In genomic region chr4:137664055-137664405, GRCh38 we compare ENCODE assay signal across 11 cellular contexts.
DNase-seq lines count a peak whose midpoint lies in the region; ATAC-seq and TF ChIP-seq lines count a peak whose summit lies in the region.
"Had no signal": no experiment of that assay in that cellular context is flagged by ENCODE, and none has a peak within 500 bp of the region (broad histone marks: within the 10 kb centered on the region; RNA-seq: fewer than 3 reads in every experiment).

No MANE protein-coding gene starts in this region.

- DNase-seq in HCEC 1CT (peak; percentile 68), SK-N-SH (no peak), foreskin fibroblast (peak; percentile 87 to 90), smooth muscle cell of the brain vasculature (ENCODE audit: low read depth, low spot score) (peak; percentile 80), heart right ventricle (no peak), Right ventricle myocardium superior (no peak), HT-29 (ENCODE audit: low spot score) (no peak)
- DNase-seq in CD4-positive, alpha-beta T cell, result no peak
- DNase-seq: activated CD4-positive, alpha-beta memory T cell treated with anti-CD3 and anti-CD28 coated beads for 36 hours; NCI-H1694 treated with DMSO at 0.1 percent for 48 hours had no signal

- H3K4me1 ChIP-seq in SK-N-SH (ENCODE audit: control insufficient read depth in 1 of 2, insufficient read depth in 2 of 2, low read depth in 1 of 2, low read length in 1 of 2) (peaks cover 8 to 24% of the 10 kb centered on the region in 2 experiments), heart right ventricle (peaks cover 0 to 14% (median 2%) of the 10 kb centered on the region in 9 donors)

- H3K79me2 ChIP-seq in SK-N-SH (ENCODE audit: insufficient read depth), result no peaks in the 10 kb centered on the region

- H4K20me1 ChIP-seq in SK-N-SH (ENCODE audit: insufficient read depth), result no peaks in the 10 kb centered on the region

- H3K9me3 Mint-ChIP-seq in CD4-positive, alpha-beta T cell, result peaks cover 5% of the 10 kb centered on the region

- peak in 1 of 2 experiments; percentile 63; a peak in 2 of 4 replicates for TF ChIP-seq EP300 in SK-N-SH (IDR thresholded peaks at IDR 0.05; ENCODE audit: borderline replicate concordance in 1 of 2, low read depth in 1 of 2, low read length in 1 of 2)

- no peak overlapping the region for H3K27ac Mint-ChIP-seq in CD4-positive, alpha-beta T cell
- H3K27ac Mint-ChIP-seq: activated CD4-positive, alpha-beta memory T cell treated with anti-CD3 and anti-CD28 coated beads for 36 hours had no signal

- H3K9me2 ChIP-seq in SK-N-SH, result no peaks in the 10 kb centered on the region

- H3F3A ChIP-seq in SK-N-SH (replicated peaks; ENCODE audit: insufficient read depth), result peaks cover 44% of the 10 kb centered on the region

- intact Hi-C loops in heart right ventricle (cut with DNase I), result no loop called here
- intact Hi-C loops in Right ventricle myocardium superior (cut with DNase I), result no loop called here
- intact Hi-C loops in CD4-positive, alpha-beta T cell (cut with DNase I, micrococcal nuclease), result no loop called here

- POLR2A ChIA-PET in SK-N-SH (lab: Yijun Ruan, JAX), result no interaction called here
- POLR2A ChIA-PET in CD4-positive, alpha-beta T cell (lab: Charles Lee), result no interaction called here

- WGBS in SK-N-SH (ENCODE audit: low lambda C conversion rate), result 0% methylated on average over 1 of the region's 1 CpG
- 35 to 36% methylated on average over 1 of the region's 1 CpG for WGBS in heart right ventricle, 2 donors

- H3K4me3 Mint-ChIP-seq in CD4-positive, alpha-beta T cell, result no peak overlapping the region
- H3K4me3 Mint-ChIP-seq: activated CD4-positive, alpha-beta memory T cell treated with anti-CD3 and anti-CD28 coated beads for 36 hours had no signal

- CTCF ChIA-PET in SK-N-SH (lab: Yijun Ruan, JAX), result no interaction called here
- CTCF ChIA-PET in CD4-positive, alpha-beta T cell (lab: Charles Lee), result no interaction called here

- H3K9ac ChIP-seq in SK-N-SH, result peak overlapping the region; percentile 48; the same call in 1 of the 2 replicates

- no peaks in the 10 kb centered on the region for H3K4me1 Mint-ChIP-seq in CD4-positive, alpha-beta T cell (ENCODE audit: low read depth)

- H3K36me3 ChIP-seq in SK-N-SH (replicated peaks in 1 of 2; ENCODE audit: control insufficient read depth in 1 of 2, insufficient read depth in 2 of 2, low read length in 1 of 2), result no peaks in the 10 kb centered on the region
- no peaks in the 10 kb centered on the region for H3K36me3 ChIP-seq in heart right ventricle
- H3K36me3 ChIP-seq: neutrophil had no signal

- TF ChIP-seq CTCF in SK-N-SH (IDR thresholded peaks at IDR 0.05), result no peak
- TF ChIP-seq CTCF in foreskin fibroblast (IDR thresholded peaks at IDR 0.05; ENCODE audit: low read depth, low read length), result no peak
- TF ChIP-seq CTCF in heart right ventricle (IDR thresholded peaks at IDR 0.05), result no peak
- TF ChIP-seq CTCF in CD4-positive, alpha-beta T cell (IDR thresholded peaks at IDR 0.05), result no peak

- peak overlapping the region; percentile 94 for H3K27ac ChIP-seq in SK-N-SH (ENCODE audit: low read depth in 2 of 2, low read length in 1 of 2)
- peak overlapping the region in 1 of 10 donors; percentile 12 for H3K27ac ChIP-seq in heart right ventricle
- H3K27ac ChIP-seq in CD4-positive, alpha-beta T cell (ENCODE audit: low read depth, low read length), result no peak overlapping the region
- H3K27ac ChIP-seq: neutrophil had no signal

- H3K27me3 ChIP-seq in SK-N-SH (ENCODE audit: insufficient read depth) (no peaks in the 10 kb centered on the region), heart right ventricle (no peaks in the 10 kb centered on the region)
- no peaks in the 10 kb centered on the region for H3K27me3 ChIP-seq in CD4-positive, alpha-beta T cell (ENCODE audit: control insufficient read depth, insufficient read depth, low read length)
- H3K27me3 ChIP-seq: neutrophil had no signal

- peak overlapping the region; percentile 52 for H3K4me2 ChIP-seq in SK-N-SH

- H2AFZ ChIP-seq in SK-N-SH (ENCODE audit: low read depth), result peak overlapping the region; percentile 79; the same call in 1 of the 2 replicates

- H3K36me3 Mint-ChIP-seq in CD4-positive, alpha-beta T cell (ENCODE audit: low read depth), result no peaks in the 10 kb centered on the region
- H3K36me3 Mint-ChIP-seq: activated CD4-positive, alpha-beta memory T cell treated with anti-CD3 and anti-CD28 coated beads for 36 hours had no signal

- no peak for ATAC-seq in heart right ventricle
- ATAC-seq in Right ventricle myocardium superior (ENCODE audit: poor library complexity), result no peak
- ATAC-seq in CD4-positive, alpha-beta T cell (ENCODE audit: poor library complexity), result no peak

- H3K4me3 ChIP-seq in SK-N-SH (ENCODE audit: low read depth in 2 of 2, low read length in 1 of 2) (peak overlapping the region in 1 of 2 experiments; percentile 9; a peak in 1 of 4 replicates), foreskin fibroblast (ENCODE audit: low read depth in 1 of 2, low read length in 2 of 2) (peak overlapping the region in 1 of 2 donors; percentile 34), heart right ventricle (no peak overlapping the region)

- no peaks in the 10 kb centered on the region for H3K9me3 ChIP-seq in SK-N-SH
- peaks cover 0 to 6% (median 0%) of the 10 kb centered on the region in 11 donors for H3K9me3 ChIP-seq in heart right ventricle
- no peaks in the 10 kb centered on the region for H3K9me3 ChIP-seq in CD4-positive, alpha-beta T cell (ENCODE audit: control insufficient read depth, low read length)
- H3K9me3 ChIP-seq: neutrophil had no signal

- no peaks in the 10 kb centered on the region for H3K27me3 Mint-ChIP-seq in CD4-positive, alpha-beta T cell
- H3K27me3 Mint-ChIP-seq: activated CD4-positive, alpha-beta memory T cell treated with anti-CD3 and anti-CD28 coated beads for 36 hours had no signal

- TF ChIP-seq RAD21 in SK-N-SH (IDR thresholded peaks at IDR 0.05; ENCODE audit: low read length), result no peak

TF ChIP-seq in SK-N-SH, 30 proteins besides CTCF, POLR2A, EP300 and RAD21:
- TF ChIP-seq, protein P1, sequence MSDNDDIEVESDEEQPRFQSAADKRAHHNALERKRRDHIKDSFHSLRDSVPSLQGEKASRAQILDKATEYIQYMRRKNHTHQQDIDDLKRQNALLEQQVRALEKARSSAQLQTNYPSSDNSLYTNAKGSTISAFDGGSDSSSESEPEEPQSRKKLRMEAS (IDR thresholded peaks at IDR 0.05; ENCODE audit: low read depth), result peak; percentile 40; the same call in 1 of the 2 replicates
- TF ChIP-seq, protein P2, sequence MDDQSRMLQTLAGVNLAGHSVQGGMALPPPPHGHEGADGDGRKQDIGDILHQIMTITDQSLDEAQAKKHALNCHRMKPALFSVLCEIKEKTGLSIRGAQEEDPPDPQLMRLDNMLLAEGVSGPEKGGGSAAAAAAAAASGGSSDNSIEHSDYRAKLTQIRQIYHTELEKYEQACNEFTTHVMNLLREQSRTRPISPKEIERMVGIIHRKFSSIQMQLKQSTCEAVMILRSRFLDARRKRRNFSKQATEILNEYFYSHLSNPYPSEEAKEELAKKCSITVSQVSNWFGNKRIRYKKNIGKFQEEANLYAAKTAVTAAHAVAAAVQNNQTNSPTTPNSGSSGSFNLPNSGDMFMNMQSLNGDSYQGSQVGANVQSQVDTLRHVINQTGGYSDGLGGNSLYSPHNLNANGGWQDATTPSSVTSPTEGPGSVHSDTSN (IDR thresholded peaks at IDR 0.05), result peak; percentile 50; the same call in 1 of the 2 replicates
- peak; percentile 65 for TF ChIP-seq FOXM1 (IDR thresholded peaks at IDR 0.05; ENCODE audit: low read depth)
- TF ChIP-seq TEAD4 (IDR thresholded peaks at IDR 0.05; ENCODE audit: borderline replicate concordance, insufficient read depth), result peak; percentile 32; the same call in 1 of the 2 replicates
- peak; percentile 44; the same call in 1 of the 2 replicates for TF ChIP-seq MEF2A (IDR thresholded peaks at IDR 0.05; ENCODE audit: borderline replicate concordance, low read depth)
- TF ChIP-seq SIN3A (IDR thresholded peaks at IDR 0.05; ENCODE audit: borderline replicate concordance, low read depth, low read length), result no peak
- TF ChIP-seq GATA2 (CRISPR knock-in tag; IDR thresholded peaks at IDR 0.05), result no peak
- peak; percentile 89 for TF ChIP-seq TCF12 (IDR thresholded peaks at IDR 0.05)
- peak; percentile 65; the same call in 1 of the 2 replicates for TF ChIP-seq NFIC (IDR thresholded peaks at IDR 0.05; ENCODE audit: borderline replicate concordance)
- TF ChIP-seq RXRA (IDR thresholded peaks at IDR 0.05; ENCODE audit: borderline replicate concordance, low read depth), result no peak
- TF ChIP-seq GABPA (IDR thresholded peaks at IDR 0.05; ENCODE audit: low read depth), result peak; percentile 19; the same call in 1 of the 2 replicates

Comparison
In these comparisons a context has a peak if more than half of its experiments do, and no peak if none do; other contexts are left out.
1. DNase-seq: peak in HCEC 1CT (single experiment), foreskin fibroblast (2 of 2) and smooth muscle cell of the brain vasculature (single experiment); none in SK-N-SH (single experiment), heart right ventricle (0 of 2), Right ventricle myocardium superior (single experiment), CD4-positive, alpha-beta T cell (0 of 10) and HT-29 (single experiment).